In the genomic region with DNA sequence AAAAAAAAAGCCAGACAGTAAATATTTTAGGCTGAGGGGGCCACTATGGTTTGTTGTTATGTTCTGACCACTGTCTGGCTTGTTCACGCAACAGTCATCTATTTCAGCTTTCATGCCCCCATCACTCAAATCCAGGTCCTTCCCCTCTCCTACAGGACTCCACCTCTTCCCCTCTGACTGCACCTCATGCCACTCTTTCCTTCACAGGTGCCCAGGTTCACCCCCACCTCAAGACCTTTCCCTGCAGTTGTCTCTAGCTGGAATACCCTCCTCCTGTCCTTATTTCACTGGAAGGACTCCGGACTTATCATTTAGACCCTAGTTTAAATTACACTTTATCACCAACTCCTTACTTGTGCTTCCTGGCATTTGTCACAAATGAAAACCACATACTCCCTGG, we compare ENCODE assay signal across 2 cellular contexts.
A peak's percentile ranks its signal among the peaks of the same experiment; 100 is the strongest.
TF ChIP-seq lines count a peak whose summit lies in the region.

No MANE protein-coding gene starts in this region.

TF ChIP-seq in WTC11, 78 proteins besides CTCF, POLR2A, EP300 and RAD21:
- no peak for TF ChIP-seq NFATC4 (CRISPR knock-in tag; IDR thresholded peaks at IDR 0.05)
- TF ChIP-seq ZNF671 (CRISPR knock-in tag; IDR thresholded peaks at IDR 0.05) = 0 out of 2 replicates have a peak, but pooled peaks have one; percentile 53

TF ChIP-seq in H1, 55 proteins besides CTCF, POLR2A, EP300 and RAD21:
- no peak for TF ChIP-seq KDM4A (IDR thresholded peaks at IDR 0.05; ENCODE audit: low read depth, low read length, severe bottlenecking)
- 0 out of 2 replicates have a peak, but pooled peaks have one; percentile 34 for TF ChIP-seq POLR2AphosphoS5 (IDR thresholded peaks at IDR 0.05; ENCODE audit: low read depth, low read length)
- no peak for TF ChIP-seq CBX5 (IDR thresholded peaks at IDR 0.05; ENCODE audit: low read depth, low read length)
- TF ChIP-seq EZH2 (IDR thresholded peaks at IDR 0.05; ENCODE audit: low read depth, low read length, severe bottlenecking) = no peak
TF ChIP-seq in H1: peak in this region for 1.
